In the genomic region with DNA sequence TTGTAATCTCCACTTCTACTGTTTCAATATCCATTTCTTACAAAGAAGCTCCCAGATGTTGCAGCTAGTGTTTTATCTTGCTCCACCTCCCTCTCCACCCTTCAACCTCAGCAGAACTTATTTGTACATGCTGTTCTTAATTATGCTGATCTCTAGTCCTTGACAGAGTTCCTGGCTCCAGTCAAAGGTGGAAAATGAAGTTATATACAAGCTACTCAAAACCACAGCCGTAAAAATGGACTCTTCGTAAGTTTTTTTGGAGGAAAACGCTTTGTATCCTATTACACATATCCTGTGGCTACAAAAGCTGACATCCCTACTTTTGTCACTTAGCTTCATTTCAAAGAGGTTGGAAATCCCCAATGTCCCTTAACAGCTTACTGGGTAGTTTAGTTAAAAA, we compare ENCODE assay signal across 14 cellular contexts. TPM values are rescaled to one million over a fixed set of nuclear protein-coding genes. Genes with fewer than 3 reads are reported as not detected.
A peak's percentile ranks its signal among the peaks of the same experiment; 100 is the strongest.
DNase-seq lines count a peak whose midpoint lies in the region; ATAC-seq and TF ChIP-seq lines count a peak whose summit lies in the region.
"Had no signal": no experiment of that assay in that cellular context is flagged by ENCODE, and none has a peak within 500 bp of the region (broad histone marks: within the 10 kb centered on the region; RNA-seq: fewer than 3 reads in every experiment).

No MANE protein-coding gene starts in this region.

- H3K79me2 ChIP-seq in KMS-11 (ENCODE audit: insufficient read depth, low read depth), result no peaks in the 10 kb centered on the region

- H3K4me2 ChIP-seq in KMS-11, result peak overlapping the region; percentile 33

- H4K20me1 ChIP-seq in KMS-11 (ENCODE audit: insufficient read depth), result no peaks in the 10 kb centered on the region

- ATAC-seq in psoas muscle, result no peak
- ATAC-seq: WTC11 had no signal

- no peak overlapping the region for H3K4me3 ChIP-seq in AG10803 (ENCODE audit: low read length)
- no peak overlapping the region for H3K4me3 ChIP-seq in KMS-11 (IDR thresholded peaks at IDR 0.05; ENCODE audit: insufficient read depth, low read depth, low read length)
- peak overlapping the region; percentile 53 for H3K4me3 ChIP-seq in psoas muscle

- peak overlapping the region; percentile 13; the same call in 1 of the 2 replicates for H3K9ac ChIP-seq in KMS-11

- H2AFZ ChIP-seq in KMS-11 (ENCODE audit: low read depth), result no peak overlapping the region; the same call in 1 of the 2 replicates

- H3K4me1 ChIP-seq in KMS-11 (ENCODE audit: low read depth, poor library complexity, severe bottlenecking) (peaks cover 35% of the 10 kb centered on the region), psoas muscle (no peaks in the 10 kb centered on the region)
- H3K4me1 ChIP-seq: Caco-2 had no signal

- H3K27me3 ChIP-seq in KMS-11 (ENCODE audit: insufficient read depth, low read depth) (no peaks in the 10 kb centered on the region), psoas muscle (ENCODE audit: insufficient read depth in 3 of 3, low read length in 2 of 3) (peaks cover 0 to 3% (median 1%) of the 10 kb centered on the region in 3 donors)
- H3K27me3 ChIP-seq: adrenal gland had no signal

- peak; percentile 60 for DNase-seq in AG10803 (ENCODE audit: low read depth)
- DNase-seq in fibroblast of gingiva (ENCODE audit: low read depth), result peak; percentile 62
- no peak for DNase-seq in psoas muscle
- no peak for DNase-seq in NCI-H524 treated with DMSO at 0.1 percent for 48 hours (lab: John Stamatoyannopoulos, UW)
- no peak for DNase-seq in C1 segment of cervical spinal cord (lab: John Stamatoyannopoulos, UW)
- no peak for DNase-seq in amniotic stem cell (lab: John Stamatoyannopoulos, UW)
- no peak for DNase-seq in D341Med (ENCODE audit: low spot score)
- DNase-seq: activated CD8-positive, alpha-beta memory T cell treated with anti-CD3 and anti-CD28 coated beads for 24 hours; adrenal gland; Caco-2; NCI-H187 had no signal

- 23 to 31% (median 23%) methylated on average over 3 of the region's 3 CpGs for WGBS in psoas muscle, 3 donors

- H3K27ac ChIP-seq in KMS-11 (peak overlapping the region; percentile 50), psoas muscle (no peak overlapping the region)

- no peaks in the 10 kb centered on the region for H3K9me3 ChIP-seq in psoas muscle
- H3K9me3 ChIP-seq: Caco-2 had no signal

- H3K36me3 ChIP-seq in KMS-11 (ENCODE audit: insufficient read depth) (no peaks in the 10 kb centered on the region), psoas muscle (ENCODE audit: insufficient read depth in 1 of 2, low read depth in 1 of 2) (no peaks in the 10 kb centered on the region)
- H3K36me3 ChIP-seq: adrenal gland had no signal

- TF ChIP-seq CTCF in AG10803 (conservative IDR thresholded peaks at IDR 0.05; ENCODE audit: low read length), result no peak
- no peak for TF ChIP-seq CTCF in KMS-11 (conservative IDR thresholded peaks at IDR 0.05; ENCODE audit: low read depth, low read length)
- TF ChIP-seq CTCF in psoas muscle (IDR thresholded peaks at IDR 0.05), result no peak

- intact Hi-C loops in psoas muscle (cut with DNase I), result no loop called here

RNA-seq across cellular contexts. Expression of a gene that starts 1.3 kb away (rescaled TPM):
- 1 to 10 TPM; 1.5 to 3.8 (median 1.8) TPM for total RNA-seq in psoas muscle
- 1 to 10 TPM in 2 of 3 donors, under 1 TPM in 1; 0.96 to 2.4 (median 1.7) TPM for polyA plus RNA-seq in psoas muscle
- total RNA-seq: Caco-2, renal cortical epithelial cell, WTC11 had no signal

RNA-seq across cellular contexts. Expression of a gene that starts 32.5 kb away (rescaled TPM):
- 1 to 10 TPM; 1.0 to 3.0 (median 1.3) TPM for total RNA-seq in psoas muscle
- 1 to 10 TPM in 1 of 3 donors, under 1 TPM in 2; 0.27 to 1.3 (median 0.69) TPM for polyA plus RNA-seq in psoas muscle
- total RNA-seq: Caco-2 had no signal

Comparison
In these comparisons a context has a peak if more than half of its experiments do, and no peak if none do; other contexts are left out.
1. DNase-seq: peak in AG10803 (single experiment) and fibroblast of gingiva (single experiment); none in psoas muscle (0 of 2), NCI-H524 treated with DMSO at 0.1 percent for 48 hours (single experiment), C1 segment of cervical spinal cord (0 of 14), amniotic stem cell (single experiment) and D341Med (single experiment).